In the genomic region with DNA sequence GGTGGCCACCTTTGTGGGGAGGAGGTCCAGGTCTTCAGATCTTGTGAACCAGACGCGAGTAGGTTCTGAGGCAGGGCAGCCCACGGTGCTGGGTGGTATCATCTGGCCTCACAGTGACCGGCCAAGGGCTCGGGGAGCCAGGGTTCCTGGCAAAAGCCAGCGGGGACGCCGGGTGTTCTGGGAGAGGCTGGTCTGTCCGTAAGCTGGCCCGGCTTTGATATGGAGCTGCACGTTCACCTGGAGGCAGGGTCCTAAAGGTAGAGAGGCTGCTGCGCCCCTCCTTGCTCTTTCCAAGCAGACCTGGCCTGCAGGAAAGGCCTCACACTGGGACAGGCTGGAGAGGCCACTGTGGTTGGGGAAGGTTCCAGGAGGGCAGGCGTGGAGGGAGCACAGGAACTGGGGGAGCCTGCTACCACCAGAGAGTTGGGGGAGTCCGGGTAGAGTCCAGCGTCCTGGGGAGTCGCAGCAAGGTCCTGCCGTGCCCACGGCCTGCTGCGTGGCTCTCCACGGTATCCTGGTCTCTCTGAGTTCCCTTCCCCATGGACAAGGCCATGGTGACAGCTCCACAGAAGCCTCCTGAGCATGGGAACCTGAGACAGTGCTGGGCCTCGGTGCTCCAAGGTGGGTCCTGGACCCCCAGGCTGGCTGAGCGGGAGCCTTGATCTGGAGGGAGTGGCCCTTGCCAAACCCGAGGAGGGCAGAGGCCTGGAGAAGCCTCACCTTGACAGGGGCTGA, we compare ENCODE assay signal across 17 cellular contexts.
"Had no signal": no experiment of that assay in that cellular context is flagged by ENCODE, and none has a peak within 500 bp of the region (broad histone marks: within the 10 kb centered on the region; RNA-seq: fewer than 3 reads in every experiment).

No MANE protein-coding gene starts in this region.

- H3K27ac ChIP-seq: cardiac muscle cell, foreskin keratinocyte, psoas muscle, right lobe of liver, suprapubic skin, thyroid gland, upper lobe of left lung had no signal

- H3K4me1 ChIP-seq: foreskin keratinocyte, psoas muscle, right lobe of liver had no signal

- H3K9me3 Mint-ChIP-seq: dendritic cell treated with granulocyte-macrophage colony-stimulating factor and Interleukin-4, amounts not matched to agents 40 ng/mL and 50 ng/mL, for 4 days; effector memory CD8-positive, alpha-beta T cell; naive thymus-derived CD8-positive, alpha-beta T cell had no signal

- H3K27me3 ChIP-seq: foreskin keratinocyte, right lobe of liver, thyroid gland, upper lobe of left lung had no signal

- H3K36me3 ChIP-seq: cardiac muscle cell, right lobe of liver, suprapubic skin, thyroid gland, upper lobe of left lung had no signal

- DNase-seq: effector memory CD8-positive, alpha-beta T cell; erythroblast; foreskin keratinocyte; left colon; left ventricle myocardium superior; mesendoderm; naive thymus-derived CD8-positive, alpha-beta T cell; psoas muscle; retina; right lobe of liver; stimulated activated CD4-positive, alpha-beta T cell treated with anti-CD3 and anti-CD28 coated beads, Interleukin-4, amount 100 ng/mL, for 24 hours; stimulated activated naive CD4-positive, alpha-beta T cell; thyroid gland; upper lobe of left lung had no signal

- ATAC-seq: effector memory CD8-positive, alpha-beta T cell; foreskin keratinocyte; left colon; left ventricle myocardium superior; naive thymus-derived CD8-positive, alpha-beta T cell; psoas muscle had no signal

- H3K9me3 ChIP-seq: psoas muscle, right lobe of liver, suprapubic skin, thyroid gland, upper lobe of left lung had no signal

- H3K36me3 Mint-ChIP-seq: naive thymus-derived CD8-positive, alpha-beta T cell had no signal

- H3K27ac Mint-ChIP-seq: dendritic cell treated with granulocyte-macrophage colony-stimulating factor and Interleukin-4, amounts not matched to agents 40 ng/mL and 50 ng/mL, for 4 days; effector memory CD8-positive, alpha-beta T cell; naive thymus-derived CD8-positive, alpha-beta T cell had no signal

- H3K4me3 Mint-ChIP-seq: dendritic cell treated with granulocyte-macrophage colony-stimulating factor and Interleukin-4, amounts not matched to agents 40 ng/mL and 50 ng/mL, for 4 days; effector memory CD8-positive, alpha-beta T cell; naive thymus-derived CD8-positive, alpha-beta T cell had no signal

- H3K4me3 ChIP-seq: cardiac muscle cell, psoas muscle, right lobe of liver, suprapubic skin, thyroid gland, upper lobe of left lung had no signal
